In the genomic region with DNA sequence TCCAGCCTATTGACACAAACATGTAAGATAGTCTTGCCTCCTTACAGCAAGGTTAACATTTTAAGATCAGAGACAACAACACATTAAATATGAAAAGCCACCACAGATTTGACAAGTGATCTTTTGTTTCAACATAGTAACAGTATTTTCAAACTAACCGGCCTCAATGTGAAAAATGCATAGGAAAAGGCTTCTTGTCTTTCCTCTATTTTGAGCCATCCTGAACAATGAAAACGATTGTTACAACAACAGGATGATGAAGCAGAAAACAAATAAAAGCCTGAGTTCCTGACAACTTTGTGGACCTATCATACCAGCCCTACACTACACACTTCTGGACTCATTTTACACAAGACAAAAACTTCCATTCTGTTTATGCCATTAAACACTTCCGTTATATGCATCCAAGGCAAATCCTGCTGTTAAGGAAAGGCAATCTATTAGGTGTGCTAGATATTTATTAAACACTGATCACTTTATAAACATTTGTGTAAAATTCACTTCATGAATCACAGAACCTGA, we compare ENCODE assay signal across 1 cellular context.
TF ChIP-seq lines count a peak whose summit lies in the region.

No MANE protein-coding gene starts in this region.

TF ChIP-seq in HepG2, 621 proteins besides CTCF, POLR2A, EP300 and RAD21 (continued from another document and continues in another):
- TF ChIP-seq, protein P1, sequence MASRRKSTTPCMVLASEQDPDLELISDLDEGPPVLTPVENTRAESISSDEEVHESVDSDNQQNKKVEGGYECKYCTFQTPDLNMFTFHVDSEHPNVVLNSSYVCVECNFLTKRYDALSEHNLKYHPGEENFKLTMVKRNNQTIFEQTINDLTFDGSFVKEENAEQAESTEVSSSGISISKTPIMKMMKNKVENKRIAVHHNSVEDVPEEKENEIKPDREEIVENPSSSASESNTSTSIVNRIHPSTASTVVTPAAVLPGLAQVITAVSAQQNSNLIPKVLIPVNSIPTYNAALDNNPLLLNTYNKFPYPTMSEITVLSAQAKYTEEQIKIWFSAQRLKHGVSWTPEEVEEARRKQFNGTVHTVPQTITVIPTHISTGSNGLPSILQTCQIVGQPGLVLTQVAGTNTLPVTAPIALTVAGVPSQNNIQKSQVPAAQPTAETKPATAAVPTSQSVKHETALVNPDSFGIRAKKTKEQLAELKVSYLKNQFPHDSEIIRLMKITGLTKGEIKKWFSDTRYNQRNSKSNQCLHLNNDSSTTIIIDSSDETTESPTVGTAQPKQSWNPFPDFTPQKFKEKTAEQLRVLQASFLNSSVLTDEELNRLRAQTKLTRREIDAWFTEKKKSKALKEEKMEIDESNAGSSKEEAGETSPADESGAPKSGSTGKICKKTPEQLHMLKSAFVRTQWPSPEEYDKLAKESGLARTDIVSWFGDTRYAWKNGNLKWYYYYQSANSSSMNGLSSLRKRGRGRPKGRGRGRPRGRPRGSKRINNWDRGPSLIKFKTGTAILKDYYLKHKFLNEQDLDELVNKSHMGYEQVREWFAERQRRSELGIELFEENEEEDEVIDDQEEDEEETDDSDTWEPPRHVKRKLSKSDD (CRISPR knock-in tag; IDR thresholded peaks at IDR 0.05; ENCODE audit: low read depth), result no peak
- TF ChIP-seq ZNF232 (CRISPR knock-in tag; IDR thresholded peaks at IDR 0.05; ENCODE audit: borderline replicate concordance) (no peak), FOSL2 (CRISPR knock-in tag; IDR thresholded peaks at IDR 0.05) (peak; percentile 61; the same call in 1 of the 2 replicates), ZBTB20 (CRISPR knock-in tag; IDR thresholded peaks at IDR 0.05; ENCODE audit: borderline replicate concordance, low read depth) (no peak), NFKB2 (CRISPR knock-in tag; IDR thresholded peaks at IDR 0.05; ENCODE audit: borderline replicate concordance) (no peak), TCF12 (IDR thresholded peaks at IDR 0.05) (no peak), TCF12 (CRISPR knock-in tag; IDR thresholded peaks at IDR 0.05) (no peak), ZNF329 (CRISPR knock-in tag; IDR thresholded peaks at IDR 0.05; ENCODE audit: low read depth) (no peak), ZNF709 (CRISPR knock-in tag; IDR thresholded peaks at IDR 0.05) (no peak), ZNF792 (CRISPR knock-in tag; IDR thresholded peaks at IDR 0.05) (peak; percentile 34; the same call in 1 of the 2 replicates), ZNF253 (CRISPR knock-in tag; IDR thresholded peaks at IDR 0.05; ENCODE audit: borderline replicate concordance) (no peak), MIER3 (CRISPR knock-in tag; IDR thresholded peaks at IDR 0.05; ENCODE audit: borderline replicate concordance) (0 out of 2 replicates have a peak, but pooled peaks have one; percentile 55), HOXD1 (CRISPR knock-in tag; IDR thresholded peaks at IDR 0.05) (no peak), ZNF335 (CRISPR knock-in tag; IDR thresholded peaks at IDR 0.05) (no peak; the same call in 1 of the 2 replicates), PHF21A (CRISPR knock-in tag; IDR thresholded peaks at IDR 0.05) (no peak; the same call in 1 of the 2 replicates), HNRNPUL1 (IDR thresholded peaks at IDR 0.05; ENCODE audit: low read depth, low read length) (no peak), TBX3 (IDR thresholded peaks at IDR 0.05; ENCODE audit: borderline replicate concordance) (0 out of 2 replicates have a peak, but pooled peaks have one; percentile 9), SOX13 (IDR thresholded peaks at IDR 0.05) (peak; percentile 93), SOX13 (CRISPR knock-in tag; conservative IDR thresholded peaks at IDR 0.05 in 1 of 2, IDR thresholded peaks at IDR 0.05 in 1 of 2) (peak in 1 of 2 experiments; percentile 100; a peak in 2 of 4 replicates), FOSL1 (CRISPR knock-in tag; IDR thresholded peaks at IDR 0.05; ENCODE audit: borderline replicate concordance) (no peak), ZNF460 (CRISPR knock-in tag; IDR thresholded peaks at IDR 0.05; ENCODE audit: borderline replicate concordance) (no peak), PTBP1 (IDR thresholded peaks at IDR 0.05; ENCODE audit: low read depth, low read length, poor library complexity, severe bottlenecking) (no peak), ZNF816 (CRISPR knock-in tag; IDR thresholded peaks at IDR 0.05; ENCODE audit: borderline replicate concordance) (no peak), ZFP36 (IDR thresholded peaks at IDR 0.05; ENCODE audit: borderline replicate concordance, low read depth, low read length, partially characterized antibody) (no peak), ZNF33A (CRISPR knock-in tag; IDR thresholded peaks at IDR 0.05; ENCODE audit: borderline replicate concordance) (no peak), ZNF781 (CRISPR knock-in tag; IDR thresholded peaks at IDR 0.05; ENCODE audit: borderline replicate concordance, not compliant biosample characterization) (no peak), SYNCRIP (IDR thresholded peaks at IDR 0.05; ENCODE audit: insufficient read depth, low read depth, low read length) (no peak), FOXC1 (CRISPR knock-in tag; IDR thresholded peaks at IDR 0.05; ENCODE audit: borderline replicate concordance) (no peak), ZNF3 (CRISPR knock-in tag; IDR thresholded peaks at IDR 0.05) (0 out of 2 replicates have a peak, but pooled peaks have one; percentile 11), ZNF724P (CRISPR knock-in tag; IDR thresholded peaks at IDR 0.05; ENCODE audit: borderline replicate concordance) (no peak), ATF7 (IDR thresholded peaks at IDR 0.05) (no peak), ATF7 (CRISPR knock-in tag; IDR thresholded peaks at IDR 0.05) (no peak), FOXJ3 (CRISPR knock-in tag; IDR thresholded peaks at IDR 0.05; ENCODE audit: borderline replicate concordance) (peak; percentile 57; the same call in 1 of the 2 replicates), IKZF4 (CRISPR knock-in tag; IDR thresholded peaks at IDR 0.05; ENCODE audit: borderline replicate concordance, low read depth, not compliant biosample characterization) (no peak), ZNF20 (CRISPR knock-in tag; IDR thresholded peaks at IDR 0.05) (no peak)
- TF ChIP-seq, protein P2, sequence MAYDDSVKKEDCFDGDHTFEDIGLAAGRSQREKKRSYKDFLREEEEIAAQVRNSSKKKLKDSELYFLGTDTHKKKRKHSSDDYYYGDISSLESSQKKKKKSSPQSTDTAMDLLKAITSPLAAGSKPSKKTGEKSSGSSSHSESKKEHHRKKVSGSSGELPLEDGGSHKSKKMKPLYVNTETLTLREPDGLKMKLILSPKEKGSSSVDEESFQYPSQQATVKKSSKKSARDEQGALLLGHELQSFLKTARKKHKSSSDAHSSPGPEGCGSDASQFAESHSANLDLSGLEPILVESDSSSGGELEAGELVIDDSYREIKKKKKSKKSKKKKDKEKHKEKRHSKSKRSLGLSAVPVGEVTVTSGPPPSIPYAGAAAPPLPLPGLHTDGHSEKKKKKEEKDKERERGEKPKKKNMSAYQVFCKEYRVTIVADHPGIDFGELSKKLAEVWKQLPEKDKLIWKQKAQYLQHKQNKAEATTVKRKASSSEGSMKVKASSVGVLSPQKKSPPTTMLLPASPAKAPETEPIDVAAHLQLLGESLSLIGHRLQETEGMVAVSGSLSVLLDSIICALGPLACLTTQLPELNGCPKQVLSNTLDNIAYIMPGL (CRISPR knock-in tag; IDR thresholded peaks at IDR 0.05; ENCODE audit: borderline replicate concordance in 1 of 2, low read depth in 1 of 2), result peak in 1 of 2 experiments; percentile 49; a peak in 1 of 4 replicates
- TF ChIP-seq, protein P3, sequence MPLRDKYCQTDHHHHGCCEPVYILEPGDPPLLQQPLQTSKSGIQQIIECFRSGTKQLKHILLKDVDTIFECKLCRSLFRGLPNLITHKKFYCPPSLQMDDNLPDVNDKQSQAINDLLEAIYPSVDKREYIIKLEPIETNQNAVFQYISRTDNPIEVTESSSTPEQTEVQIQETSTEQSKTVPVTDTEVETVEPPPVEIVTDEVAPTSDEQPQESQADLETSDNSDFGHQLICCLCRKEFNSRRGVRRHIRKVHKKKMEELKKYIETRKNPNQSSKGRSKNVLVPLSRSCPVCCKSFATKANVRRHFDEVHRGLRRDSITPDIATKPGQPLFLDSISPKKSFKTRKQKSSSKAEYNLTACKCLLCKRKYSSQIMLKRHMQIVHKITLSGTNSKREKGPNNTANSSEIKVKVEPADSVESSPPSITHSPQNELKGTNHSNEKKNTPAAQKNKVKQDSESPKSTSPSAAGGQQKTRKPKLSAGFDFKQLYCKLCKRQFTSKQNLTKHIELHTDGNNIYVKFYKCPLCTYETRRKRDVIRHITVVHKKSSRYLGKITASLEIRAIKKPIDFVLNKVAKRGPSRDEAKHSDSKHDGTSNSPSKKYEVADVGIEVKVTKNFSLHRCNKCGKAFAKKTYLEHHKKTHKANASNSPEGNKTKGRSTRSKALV (CRISPR knock-in tag; IDR thresholded peaks at IDR 0.05), result no peak
- TF ChIP-seq, protein P4, sequence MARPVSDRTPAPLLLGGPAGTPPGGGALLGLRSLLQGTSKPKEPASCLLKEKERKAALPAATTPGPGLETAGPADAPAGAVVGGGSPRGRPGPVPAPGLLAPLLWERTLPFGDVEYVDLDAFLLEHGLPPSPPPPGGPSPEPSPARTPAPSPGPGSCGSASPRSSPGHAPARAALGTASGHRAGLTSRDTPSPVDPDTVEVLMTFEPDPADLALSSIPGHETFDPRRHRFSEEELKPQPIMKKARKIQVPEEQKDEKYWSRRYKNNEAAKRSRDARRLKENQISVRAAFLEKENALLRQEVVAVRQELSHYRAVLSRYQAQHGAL (CRISPR knock-in tag; IDR thresholded peaks at IDR 0.05; ENCODE audit: not compliant biosample characterization), result no peak
- TF ChIP-seq, protein P5, sequence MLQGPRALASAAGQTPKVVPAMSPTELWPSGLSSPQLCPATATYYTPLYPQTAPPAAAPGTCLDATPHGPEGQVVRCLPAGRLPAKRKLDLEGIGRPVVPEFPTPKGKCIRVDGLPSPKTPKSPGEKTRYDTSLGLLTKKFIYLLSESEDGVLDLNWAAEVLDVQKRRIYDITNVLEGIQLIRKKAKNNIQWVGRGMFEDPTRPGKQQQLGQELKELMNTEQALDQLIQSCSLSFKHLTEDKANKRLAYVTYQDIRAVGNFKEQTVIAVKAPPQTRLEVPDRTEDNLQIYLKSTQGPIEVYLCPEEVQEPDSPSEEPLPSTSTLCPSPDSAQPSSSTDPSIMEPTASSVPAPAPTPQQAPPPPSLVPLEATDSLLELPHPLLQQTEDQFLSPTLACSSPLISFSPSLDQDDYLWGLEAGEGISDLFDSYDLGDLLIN (CRISPR knock-in tag; IDR thresholded peaks at IDR 0.05; ENCODE audit: borderline replicate concordance), result no peak
- TF ChIP-seq, protein P6, sequence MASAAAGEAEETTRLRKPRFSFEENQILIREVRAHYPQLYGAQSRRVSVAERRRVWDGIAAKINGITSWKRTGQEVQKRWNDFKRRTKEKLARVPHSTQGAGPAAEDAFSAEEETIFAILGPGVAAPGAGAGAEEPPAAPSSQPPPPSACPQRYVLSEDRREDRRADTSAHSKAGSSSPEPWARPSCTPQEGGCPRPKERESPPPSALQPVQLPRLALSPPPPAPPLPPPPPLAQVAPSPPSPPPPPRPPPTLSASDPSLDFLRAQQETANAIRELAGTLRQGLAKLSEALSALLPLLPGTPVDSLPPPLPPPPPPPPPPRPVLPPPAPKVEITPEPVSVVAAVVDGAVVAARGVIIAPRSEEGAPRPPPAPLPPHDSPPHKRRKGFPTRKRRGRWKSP (CRISPR knock-in tag; IDR thresholded peaks at IDR 0.05), result peak; percentile 21; the same call in 1 of the 2 replicates
- TF ChIP-seq, protein P7, sequence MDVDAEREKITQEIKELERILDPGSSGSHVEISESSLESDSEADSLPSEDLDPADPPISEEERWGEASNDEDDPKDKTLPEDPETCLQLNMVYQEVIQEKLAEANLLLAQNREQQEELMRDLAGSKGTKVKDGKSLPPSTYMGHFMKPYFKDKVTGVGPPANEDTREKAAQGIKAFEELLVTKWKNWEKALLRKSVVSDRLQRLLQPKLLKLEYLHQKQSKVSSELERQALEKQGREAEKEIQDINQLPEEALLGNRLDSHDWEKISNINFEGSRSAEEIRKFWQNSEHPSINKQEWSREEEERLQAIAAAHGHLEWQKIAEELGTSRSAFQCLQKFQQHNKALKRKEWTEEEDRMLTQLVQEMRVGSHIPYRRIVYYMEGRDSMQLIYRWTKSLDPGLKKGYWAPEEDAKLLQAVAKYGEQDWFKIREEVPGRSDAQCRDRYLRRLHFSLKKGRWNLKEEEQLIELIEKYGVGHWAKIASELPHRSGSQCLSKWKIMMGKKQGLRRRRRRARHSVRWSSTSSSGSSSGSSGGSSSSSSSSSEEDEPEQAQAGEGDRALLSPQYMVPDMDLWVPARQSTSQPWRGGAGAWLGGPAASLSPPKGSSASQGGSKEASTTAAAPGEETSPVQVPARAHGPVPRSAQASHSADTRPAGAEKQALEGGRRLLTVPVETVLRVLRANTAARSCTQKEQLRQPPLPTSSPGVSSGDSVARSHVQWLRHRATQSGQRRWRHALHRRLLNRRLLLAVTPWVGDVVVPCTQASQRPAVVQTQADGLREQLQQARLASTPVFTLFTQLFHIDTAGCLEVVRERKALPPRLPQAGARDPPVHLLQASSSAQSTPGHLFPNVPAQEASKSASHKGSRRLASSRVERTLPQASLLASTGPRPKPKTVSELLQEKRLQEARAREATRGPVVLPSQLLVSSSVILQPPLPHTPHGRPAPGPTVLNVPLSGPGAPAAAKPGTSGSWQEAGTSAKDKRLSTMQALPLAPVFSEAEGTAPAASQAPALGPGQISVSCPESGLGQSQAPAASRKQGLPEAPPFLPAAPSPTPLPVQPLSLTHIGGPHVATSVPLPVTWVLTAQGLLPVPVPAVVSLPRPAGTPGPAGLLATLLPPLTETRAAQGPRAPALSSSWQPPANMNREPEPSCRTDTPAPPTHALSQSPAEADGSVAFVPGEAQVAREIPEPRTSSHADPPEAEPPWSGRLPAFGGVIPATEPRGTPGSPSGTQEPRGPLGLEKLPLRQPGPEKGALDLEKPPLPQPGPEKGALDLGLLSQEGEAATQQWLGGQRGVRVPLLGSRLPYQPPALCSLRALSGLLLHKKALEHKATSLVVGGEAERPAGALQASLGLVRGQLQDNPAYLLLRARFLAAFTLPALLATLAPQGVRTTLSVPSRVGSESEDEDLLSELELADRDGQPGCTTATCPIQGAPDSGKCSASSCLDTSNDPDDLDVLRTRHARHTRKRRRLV (CRISPR knock-in tag; IDR thresholded peaks at IDR 0.05), result no peak
- TF ChIP-seq, protein P8, sequence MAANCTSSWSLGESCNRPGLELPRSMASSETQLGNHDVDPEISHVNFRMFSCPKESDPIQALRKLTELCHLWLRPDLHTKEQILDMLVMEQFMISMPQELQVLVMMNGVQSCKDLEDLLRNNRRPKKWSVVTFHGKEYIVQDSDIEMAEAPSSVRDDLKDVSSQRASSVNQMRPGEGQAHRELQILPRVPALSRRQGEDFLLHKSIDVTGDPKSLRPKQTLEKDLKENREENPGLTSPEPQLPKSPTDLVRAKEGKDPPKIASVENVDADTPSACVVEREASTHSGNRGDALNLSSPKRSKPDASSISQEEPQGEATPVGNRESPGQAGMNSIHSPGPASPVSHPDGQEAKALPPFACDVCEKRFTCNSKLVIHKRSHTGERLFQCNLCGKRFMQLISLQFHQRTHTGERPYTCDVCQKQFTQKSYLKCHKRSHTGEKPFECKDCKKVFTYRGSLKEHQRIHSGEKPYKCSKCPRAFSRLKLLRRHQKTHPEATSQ (CRISPR knock-in tag; IDR thresholded peaks at IDR 0.05; ENCODE audit: borderline replicate concordance), result no peak
- TF ChIP-seq, protein P9, sequence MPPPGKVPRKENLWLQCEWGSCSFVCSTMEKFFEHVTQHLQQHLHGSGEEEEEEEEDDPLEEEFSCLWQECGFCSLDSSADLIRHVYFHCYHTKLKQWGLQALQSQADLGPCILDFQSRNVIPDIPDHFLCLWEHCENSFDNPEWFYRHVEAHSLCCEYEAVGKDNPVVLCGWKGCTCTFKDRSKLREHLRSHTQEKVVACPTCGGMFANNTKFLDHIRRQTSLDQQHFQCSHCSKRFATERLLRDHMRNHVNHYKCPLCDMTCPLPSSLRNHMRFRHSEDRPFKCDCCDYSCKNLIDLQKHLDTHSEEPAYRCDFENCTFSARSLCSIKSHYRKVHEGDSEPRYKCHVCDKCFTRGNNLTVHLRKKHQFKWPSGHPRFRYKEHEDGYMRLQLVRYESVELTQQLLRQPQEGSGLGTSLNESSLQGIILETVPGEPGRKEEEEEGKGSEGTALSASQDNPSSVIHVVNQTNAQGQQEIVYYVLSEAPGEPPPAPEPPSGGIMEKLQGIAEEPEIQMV (CRISPR knock-in tag; IDR thresholded peaks at IDR 0.05; ENCODE audit: low read depth), result no peak
